Comparison of ENCODE assay signal across 22 cellular contexts in genomic region chr2:190554357-190555006, GRCh38.
"Had no signal": no experiment of that assay in that cellular context is flagged by ENCODE, and none has a peak within 500 bp of the region (broad histone marks: within the 10 kb centered on the region; RNA-seq: fewer than 3 reads in every experiment).

No MANE protein-coding gene starts in this region.

- H3K36me3 ChIP-seq: left ventricle myocardium inferior, ovary, tibial nerve, vagina had no signal

- H3K4me3 ChIP-seq: dorsolateral prefrontal cortex, hepatocyte, left ventricle myocardium inferior, ovary, psoas muscle, skin epidermis, tibial nerve, vagina had no signal

- H3K9me3 Mint-ChIP-seq: activated B cell treated with CpG ODN at 0.5 μM for 24 hours had no signal

- H3K4me2 ChIP-seq: hepatocyte had no signal

- H3K4me3 Mint-ChIP-seq: activated B cell treated with CpG ODN at 0.5 μM for 24 hours; activated CD4-positive, alpha-beta memory T cell treated with anti-CD3 and anti-CD28 coated beads, Interleukin-2, amount 10 ng/mL, durations not matched to agents 7 days and 5 days; activated naive CD8-positive, alpha-beta T cell treated with anti-CD3 and anti-CD28 coated beads, Interleukin-2, amount 10 ng/mL, durations not matched to agents 7 days and 5 days; activated T-cell treated with anti-CD3 and anti-CD28 coated beads, Interleukin-2, amount 50 U/mL, for 24 hours; stimulated activated naive CD8-positive, alpha-beta T cell treated with anti-CD3 and anti-CD28 coated beads, Interleukin-15, Interleukin-2, amounts not matched to agents 100 ng/mL and 50 ng/mL, for 24 hours; T-helper 2 cell treated with Interferon-gamma antibody and Interleukin-4, amounts not matched to agents 5 μg/mL and 100 μg/mL, for 36 hours had no signal

- H3K9me3 ChIP-seq: left ventricle myocardium inferior, ovary, psoas muscle, tibial nerve, vagina had no signal

- H3K4me1 ChIP-seq: foreskin keratinocyte, psoas muscle, tibial nerve, vagina had no signal

- DNase-seq: activated B cell treated with CpG ODN at 0.5 μM for 24 hours; activated CD4-positive, alpha-beta memory T cell treated with anti-CD3 and anti-CD28 coated beads, Interleukin-2, amount 10 ng/mL, durations not matched to agents 7 days and 5 days; activated CD4-positive, alpha-beta T cell treated with anti-CD3 and anti-CD28 coated beads for 4 hours; activated naive CD4-positive, alpha-beta T cell treated with Interleukin-2 at 50 U/mL for 16 hours; activated naive CD8-positive, alpha-beta T cell treated with anti-CD3 and anti-CD28 coated beads, Interleukin-2, amount 10 ng/mL, durations not matched to agents 7 days and 5 days; activated T-cell treated with anti-CD3 and anti-CD28 coated beads, Interleukin-2, amount 50 U/mL, for 24 hours; amygdala; dorsolateral prefrontal cortex; foreskin keratinocyte; left ventricle myocardium inferior; mammary epithelial cell; naive B cell; ovary; psoas muscle; right cardiac atrium had no signal

- H3K27ac ChIP-seq: dorsolateral prefrontal cortex, foreskin keratinocyte, hepatocyte, left ventricle myocardium inferior, ovary, psoas muscle, skin epidermis, tibial nerve, vagina had no signal

- H2AFZ ChIP-seq: hepatocyte had no signal

- H3K27me3 Mint-ChIP-seq: activated B cell treated with CpG ODN at 0.5 μM for 24 hours; activated CD4-positive, alpha-beta memory T cell treated with anti-CD3 and anti-CD28 coated beads, Interleukin-2, amount 10 ng/mL, durations not matched to agents 7 days and 5 days; activated T-cell treated with anti-CD3 and anti-CD28 coated beads, Interleukin-2, amount 50 U/mL, for 24 hours; naive B cell; stimulated activated naive CD8-positive, alpha-beta T cell treated with anti-CD3 and anti-CD28 coated beads, Interleukin-15, Interleukin-2, amounts not matched to agents 100 ng/mL and 50 ng/mL, for 24 hours had no signal

- H3K79me2 ChIP-seq: hepatocyte had no signal

- H3K27ac Mint-ChIP-seq: activated B cell treated with CpG ODN at 0.5 μM for 24 hours; activated CD4-positive, alpha-beta memory T cell treated with anti-CD3 and anti-CD28 coated beads, Interleukin-2, amount 10 ng/mL, durations not matched to agents 7 days and 5 days; activated naive CD8-positive, alpha-beta T cell treated with anti-CD3 and anti-CD28 coated beads, Interleukin-2, amount 10 ng/mL, durations not matched to agents 7 days and 5 days; activated T-cell treated with anti-CD3 and anti-CD28 coated beads, Interleukin-2, amount 50 U/mL, for 24 hours; activated T-helper 2 cell treated with anti-CD3 and anti-CD28 coated beads, Interferon-gamma antibody, Interleukin-2, Interleukin-4, amounts not matched to agents 10 μg/mL and 5 μg/mL and 100 μg/mL, durations not matched to agents 14 hours and 24 hours and 36 hours; naive B cell; stimulated activated naive CD8-positive, alpha-beta T cell treated with anti-CD3 and anti-CD28 coated beads, Interleukin-15, Interleukin-2, amounts not matched to agents 100 ng/mL and 50 ng/mL, for 24 hours had no signal

- ATAC-seq: foreskin keratinocyte, psoas muscle, right cardiac atrium had no signal

- H3K36me3 Mint-ChIP-seq: naive B cell had no signal

- H3K27me3 ChIP-seq: dorsolateral prefrontal cortex, foreskin keratinocyte, hepatocyte, ovary, tibial nerve, vagina had no signal
